ENCODE assay signal across 1 cellular context in the genomic region with DNA sequence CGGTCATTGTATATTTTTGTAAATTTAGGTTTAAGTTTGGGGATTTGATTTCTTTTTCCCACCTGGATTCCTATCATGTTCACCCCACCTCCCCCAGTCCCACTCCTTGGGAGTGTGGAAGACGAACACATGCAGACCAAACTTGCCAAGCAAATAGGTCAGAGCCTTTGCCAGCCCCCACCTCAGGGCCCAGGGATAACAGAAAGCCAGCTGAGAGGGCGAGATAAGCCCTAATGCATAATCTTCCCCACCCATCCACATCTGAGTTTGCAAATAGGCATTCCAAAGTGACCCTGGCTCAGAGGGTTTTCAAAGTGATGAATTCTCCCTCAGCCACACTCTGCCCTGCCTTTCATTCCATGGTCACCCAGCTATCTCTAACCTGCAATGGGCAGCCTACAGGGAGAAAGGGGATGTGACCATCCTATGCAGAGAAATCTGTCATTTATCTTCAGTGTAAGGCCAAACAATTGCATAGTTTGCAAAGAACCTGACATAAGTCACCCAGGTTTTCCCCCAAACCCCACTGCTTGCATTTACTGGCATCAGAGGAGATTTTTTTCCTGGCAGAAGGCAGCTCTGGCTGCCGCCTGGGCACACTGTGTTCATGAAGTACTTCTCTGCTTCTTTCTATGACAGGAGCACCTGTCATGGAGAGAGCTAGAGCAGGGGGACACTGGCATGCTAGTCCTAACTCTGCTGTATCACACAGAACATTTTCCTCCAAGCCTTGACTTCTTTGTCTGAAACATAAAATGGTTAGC.
TF ChIP-seq lines count a peak whose summit lies in the region.

No MANE protein-coding gene starts in this region.

TF ChIP-seq in K562, 482 proteins besides CTCF, POLR2A, EP300 and RAD21 (continued from another document and continues in another):
- TF ChIP-seq THAP7 (CRISPR knock-in tag; IDR thresholded peaks at IDR 0.05) (0 out of 2 replicates have a peak, but pooled peaks have one; percentile 21), ZNF217 (CRISPR knock-in tag; IDR thresholded peaks at IDR 0.05) (no peak), TEAD4 (IDR thresholded peaks at IDR 0.05; ENCODE audit: low read length) (peak; percentile 99), TEAD4 (CRISPR knock-in tag; IDR thresholded peaks at IDR 0.05; ENCODE audit: borderline replicate concordance) (no peak), NFATC3 (IDR thresholded peaks at IDR 0.05) (no peak; the same call in 1 of the 2 replicates), FOXO4 (CRISPR knock-in tag; IDR thresholded peaks at IDR 0.05) (no peak), CHD4 (IDR thresholded peaks at IDR 0.05; ENCODE audit: insufficient read depth, insufficient replicate concordance, low read depth, low read length, poor library complexity, severe bottlenecking) (no peak), ZFP1 (CRISPR knock-in tag; IDR thresholded peaks at IDR 0.05) (no peak), NRF1 (conservative IDR thresholded peaks at IDR 0.05 in 1 of 2, IDR thresholded peaks at IDR 0.05 in 1 of 2) (0 out of 4 replicates have a peak, but pooled peaks of 1 of the 2 experiments have one; percentile 28), CBFA2T3 (IDR thresholded peaks at IDR 0.05) (peak; percentile 99), NR2C2 (CRISPR knock-in tag; IDR thresholded peaks at IDR 0.05) (no peak), NR2C2 (tag; IDR thresholded peaks at IDR 0.05) (peak; percentile 64; the same call in 1 of the 2 replicates), SIN3A (IDR thresholded peaks at IDR 0.05; ENCODE audit: borderline replicate concordance in 2 of 2, control insufficient read depth in 1 of 2, low read depth in 2 of 2, low read length in 2 of 2) (no peak), FOXP1 (CRISPR knock-in tag; IDR thresholded peaks at IDR 0.05) (0 out of 2 replicates have a peak, but pooled peaks have one; percentile 56), COPS2 (conservative IDR thresholded peaks at IDR 0.05) (no peak), POLR2B (IDR thresholded peaks at IDR 0.05; ENCODE audit: low read depth, partially characterized antibody) (no peak), ZFP30 (CRISPR knock-in tag; IDR thresholded peaks at IDR 0.05; ENCODE audit: borderline replicate concordance) (no peak), DNMT1 (IDR thresholded peaks at IDR 0.05) (no peak), SREBF1 (IDR thresholded peaks at IDR 0.05; ENCODE audit: borderline replicate concordance, low read depth, low read length) (no peak), CREB3 (tag; conservative IDR thresholded peaks at IDR 0.05; ENCODE audit: low read depth) (peak; percentile 44; the same call in 1 of the 2 replicates), ZNF518B (CRISPR knock-in tag; IDR thresholded peaks at IDR 0.05) (no peak), CREBBP (IDR thresholded peaks at IDR 0.05; ENCODE audit: low read depth, low read length) (no peak), PYGO2 (tag; IDR thresholded peaks at IDR 0.05) (no peak), ZNF561 (CRISPR knock-in tag; conservative IDR thresholded peaks at IDR 0.05) (no peak), BACH1 (tag; IDR thresholded peaks at IDR 0.05) (no peak; the same call in 1 of the 2 replicates), ETV1 (tag; conservative IDR thresholded peaks at IDR 0.05; ENCODE audit: low read depth) (no peak), NCOR1 (IDR thresholded peaks at IDR 0.05) (peak; percentile 98), POLR3G (IDR thresholded peaks at IDR 0.05; ENCODE audit: extremely low read depth, insufficient read length, insufficient replicate concordance) (no peak), AFF4 (CRISPR knock-in tag; IDR thresholded peaks at IDR 0.05) (0 out of 2 replicates have a peak, but pooled peaks have one; percentile 34), ARHGAP35 (IDR thresholded peaks at IDR 0.05; ENCODE audit: partially characterized antibody) (no peak), ZNF134 (CRISPR knock-in tag; conservative IDR thresholded peaks at IDR 0.05) (no peak), MEIS2 (IDR thresholded peaks at IDR 0.05; ENCODE audit: partially characterized antibody) (peak; percentile 81), ZNF740 (CRISPR knock-in tag; IDR thresholded peaks at IDR 0.05) (no peak), ZNF740 (tag; IDR thresholded peaks at IDR 0.05) (no peak), TSC22D4 (tag; IDR thresholded peaks at IDR 0.05) (no peak), MYC (IDR thresholded peaks at IDR 0.05; ENCODE audit: low read depth, low read length) (peak; percentile 75), MYC (CRISPR knock-in tag; IDR thresholded peaks at IDR 0.05; ENCODE audit: borderline replicate concordance, low read depth) (no peak), ZFP36 (IDR thresholded peaks at IDR 0.05; ENCODE audit: low read depth, low read length, partially characterized antibody) (peak; percentile 15)
- TF ChIP-seq, protein P1, sequence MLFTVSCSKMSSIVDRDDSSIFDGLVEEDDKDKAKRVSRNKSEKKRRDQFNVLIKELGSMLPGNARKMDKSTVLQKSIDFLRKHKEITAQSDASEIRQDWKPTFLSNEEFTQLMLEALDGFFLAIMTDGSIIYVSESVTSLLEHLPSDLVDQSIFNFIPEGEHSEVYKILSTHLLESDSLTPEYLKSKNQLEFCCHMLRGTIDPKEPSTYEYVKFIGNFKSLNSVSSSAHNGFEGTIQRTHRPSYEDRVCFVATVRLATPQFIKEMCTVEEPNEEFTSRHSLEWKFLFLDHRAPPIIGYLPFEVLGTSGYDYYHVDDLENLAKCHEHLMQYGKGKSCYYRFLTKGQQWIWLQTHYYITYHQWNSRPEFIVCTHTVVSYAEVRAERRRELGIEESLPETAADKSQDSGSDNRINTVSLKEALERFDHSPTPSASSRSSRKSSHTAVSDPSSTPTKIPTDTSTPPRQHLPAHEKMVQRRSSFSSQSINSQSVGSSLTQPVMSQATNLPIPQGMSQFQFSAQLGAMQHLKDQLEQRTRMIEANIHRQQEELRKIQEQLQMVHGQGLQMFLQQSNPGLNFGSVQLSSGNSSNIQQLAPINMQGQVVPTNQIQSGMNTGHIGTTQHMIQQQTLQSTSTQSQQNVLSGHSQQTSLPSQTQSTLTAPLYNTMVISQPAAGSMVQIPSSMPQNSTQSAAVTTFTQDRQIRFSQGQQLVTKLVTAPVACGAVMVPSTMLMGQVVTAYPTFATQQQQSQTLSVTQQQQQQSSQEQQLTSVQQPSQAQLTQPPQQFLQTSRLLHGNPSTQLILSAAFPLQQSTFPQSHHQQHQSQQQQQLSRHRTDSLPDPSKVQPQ (CRISPR knock-in tag; IDR thresholded peaks at IDR 0.05; ENCODE audit: borderline replicate concordance) = no peak
- TF ChIP-seq, protein P2, sequence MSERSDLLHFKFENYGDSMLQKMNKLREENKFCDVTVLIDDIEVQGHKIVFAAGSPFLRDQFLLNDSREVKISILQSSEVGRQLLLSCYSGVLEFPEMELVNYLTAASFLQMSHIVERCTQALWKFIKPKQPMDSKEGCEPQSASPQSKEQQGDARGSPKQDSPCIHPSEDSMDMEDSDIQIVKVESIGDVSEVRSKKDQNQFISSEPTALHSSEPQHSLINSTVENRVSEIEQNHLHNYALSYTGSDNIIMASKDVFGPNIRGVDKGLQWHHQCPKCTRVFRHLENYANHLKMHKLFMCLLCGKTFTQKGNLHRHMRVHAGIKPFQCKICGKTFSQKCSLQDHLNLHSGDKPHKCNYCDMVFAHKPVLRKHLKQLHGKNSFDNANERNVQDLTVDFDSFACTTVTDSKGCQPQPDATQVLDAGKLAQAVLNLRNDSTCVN (CRISPR knock-in tag; IDR thresholded peaks at IDR 0.05) = no peak
- TF ChIP-seq, protein P3, sequence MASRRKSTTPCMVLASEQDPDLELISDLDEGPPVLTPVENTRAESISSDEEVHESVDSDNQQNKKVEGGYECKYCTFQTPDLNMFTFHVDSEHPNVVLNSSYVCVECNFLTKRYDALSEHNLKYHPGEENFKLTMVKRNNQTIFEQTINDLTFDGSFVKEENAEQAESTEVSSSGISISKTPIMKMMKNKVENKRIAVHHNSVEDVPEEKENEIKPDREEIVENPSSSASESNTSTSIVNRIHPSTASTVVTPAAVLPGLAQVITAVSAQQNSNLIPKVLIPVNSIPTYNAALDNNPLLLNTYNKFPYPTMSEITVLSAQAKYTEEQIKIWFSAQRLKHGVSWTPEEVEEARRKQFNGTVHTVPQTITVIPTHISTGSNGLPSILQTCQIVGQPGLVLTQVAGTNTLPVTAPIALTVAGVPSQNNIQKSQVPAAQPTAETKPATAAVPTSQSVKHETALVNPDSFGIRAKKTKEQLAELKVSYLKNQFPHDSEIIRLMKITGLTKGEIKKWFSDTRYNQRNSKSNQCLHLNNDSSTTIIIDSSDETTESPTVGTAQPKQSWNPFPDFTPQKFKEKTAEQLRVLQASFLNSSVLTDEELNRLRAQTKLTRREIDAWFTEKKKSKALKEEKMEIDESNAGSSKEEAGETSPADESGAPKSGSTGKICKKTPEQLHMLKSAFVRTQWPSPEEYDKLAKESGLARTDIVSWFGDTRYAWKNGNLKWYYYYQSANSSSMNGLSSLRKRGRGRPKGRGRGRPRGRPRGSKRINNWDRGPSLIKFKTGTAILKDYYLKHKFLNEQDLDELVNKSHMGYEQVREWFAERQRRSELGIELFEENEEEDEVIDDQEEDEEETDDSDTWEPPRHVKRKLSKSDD (conservative IDR thresholded peaks at IDR 0.05; ENCODE audit: low read length) = no peak
